8 cellular contexts compared by ENCODE assay signal in genomic region chr3:12661926-12662592, GRCh38.
A peak's percentile ranks its signal among the peaks of the same experiment; 100 is the strongest.
DNase-seq lines count a peak whose midpoint lies in the region; ATAC-seq and TF ChIP-seq lines count a peak whose summit lies in the region.

No MANE protein-coding gene starts in this region.

- peak overlapping the region; percentile 42; the same call in 1 of the 2 replicates for H3K27ac ChIP-seq in SK-N-MC

- peak overlapping the region; percentile 81 for H3K4me3 ChIP-seq in GM12864 (ENCODE audit: low read depth, low read length)
- peak overlapping the region; percentile 85 for H3K4me3 ChIP-seq in SK-N-MC
- H3K4me3 ChIP-seq in fibroblast of pulmonary artery (replicated peaks; ENCODE audit: low read depth, low read length): peak overlapping the region; percentile 91

- in situ Hi-C loops in ACHN (cut with HindIII; ENCODE audit: low pct_ligation_motif_present, low pct_unique_long_range_greater_than_20kb, low sequenced_read_pairs): no loop called here

- no peak for ATAC-seq in HG03521 (IDR thresholded peaks at IDR 0.05; ENCODE audit: unreplicated experiment)
- no peak for ATAC-seq in GM21447 (IDR thresholded peaks at IDR 0.05; ENCODE audit: unreplicated experiment)

- no peak for DNase-seq in GM12864 (ENCODE audit: low read depth)
- DNase-seq in SK-N-MC (ENCODE audit: low read depth, low spot score): no peak
- DNase-seq in fibroblast of pulmonary artery (ENCODE audit: low read depth): no peak
- peak; percentile 20 for DNase-seq in retina
- DNase-seq in ACHN: no peak
- no peak for DNase-seq in NCI-H2196 (lab: John Stamatoyannopoulos, UW; ENCODE audit: unreplicated experiment)

- H3K36me3 ChIP-seq in SK-N-MC (ENCODE audit: insufficient read depth, low read length): no peaks in the 10 kb centered on the region

- peak overlapping the region; percentile 91 for H3K9ac ChIP-seq in SK-N-MC (ENCODE audit: insufficient read length)

- TF ChIP-seq CTCF in GM12864 (IDR thresholded peaks at IDR 0.05; ENCODE audit: low read depth, low read length, missing control alignments) (no peak), fibroblast of pulmonary artery (IDR thresholded peaks at IDR 0.05; ENCODE audit: low read length, missing control alignments) (no peak)

- H3K9me3 ChIP-seq in SK-N-MC (ENCODE audit: low read depth, low read length): no peaks in the 10 kb centered on the region
